Comparison of ENCODE assay signal across 17 cellular contexts in the genomic region with DNA sequence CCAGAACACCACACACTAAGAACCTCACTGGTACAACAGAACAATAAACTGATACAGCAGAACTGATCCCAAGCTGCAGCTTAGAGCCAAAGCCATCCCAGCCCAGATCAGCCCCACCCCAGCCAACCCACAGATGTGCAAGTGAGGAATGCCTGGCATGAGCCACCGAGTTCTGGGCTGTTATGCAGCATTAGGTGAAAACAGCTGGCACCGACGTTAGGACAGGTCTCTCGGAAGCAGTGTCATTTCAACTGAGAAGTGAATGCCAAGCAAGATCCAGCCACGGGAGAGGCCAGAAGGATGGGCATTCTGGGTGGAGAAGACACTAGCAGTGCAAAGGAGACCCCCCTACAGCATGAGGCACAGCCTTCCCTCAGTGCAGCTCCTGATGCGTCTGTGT.
"Had no signal": no experiment of that assay in that cellular context is flagged by ENCODE, and none has a peak within 500 bp of the region (broad histone marks: within the 10 kb centered on the region; RNA-seq: fewer than 3 reads in every experiment).

No MANE protein-coding gene starts in this region.

- DNase-seq: activated CD4-positive, alpha-beta memory T cell treated with anti-CD3 and anti-CD28 coated beads for 36 hours; activated CD4-positive, alpha-beta T cell treated with anti-CD3 and anti-CD28 coated beads for 4 hours; activated naive CD4-positive, alpha-beta T cell; activated naive CD8-positive, alpha-beta T cell treated with anti-CD3 and anti-CD28 coated beads for 36 hours; activated T-cell treated with anti-CD3 and anti-CD28 coated beads for 4 hours; endodermal cell; foreskin keratinocyte; immature natural killer cell; mesenchymal stem cell; naive thymus-derived CD8-positive, alpha-beta T cell; stimulated activated CD4-positive, alpha-beta T cell treated with anti-CD3 and anti-CD28 coated beads, Interleukin-12 subunit alpha, Interleukin-12 subunit beta, amount 100 ng/mL, for 4 hours; stimulated activated CD4-positive, alpha-beta T cell treated with anti-CD3 and anti-CD28 coated beads, Interleukin-1b, Interleukin-23, amount 100 ng/mL, for 48 hours; stimulated activated CD8-positive, alpha-beta memory T cell treated with anti-CD3 and anti-CD28 coated beads, Interleukin-4, amount 100 ng/mL, for 48 hours; stimulated activated naive CD4-positive, alpha-beta T cell; transverse colon had no signal

- H3K4me1 Mint-ChIP-seq: immature natural killer cell had no signal

- H3K27me3 Mint-ChIP-seq: activated CD4-positive, alpha-beta memory T cell treated with anti-CD3 and anti-CD28 coated beads for 36 hours; activated naive CD8-positive, alpha-beta T cell treated with anti-CD3 and anti-CD28 coated beads for 36 hours; naive thymus-derived CD8-positive, alpha-beta T cell had no signal

- ATAC-seq: foreskin keratinocyte; naive thymus-derived CD8-positive, alpha-beta T cell had no signal

- H3K27ac Mint-ChIP-seq: activated CD4-positive, alpha-beta memory T cell treated with anti-CD3 and anti-CD28 coated beads for 36 hours; activated naive CD8-positive, alpha-beta T cell treated with anti-CD3 and anti-CD28 coated beads for 36 hours; endodermal cell; T-helper 1 cell treated with Interleukin-12 subunit alpha and Interleukin-12 subunit beta and Interleukin-4 antibody, amounts not matched to agents 30 μg/mL and 1 μg/mL, for 36 hours had no signal

- H3K36me3 Mint-ChIP-seq: activated CD4-positive, alpha-beta memory T cell treated with anti-CD3 and anti-CD28 coated beads for 36 hours; immature natural killer cell had no signal

- H3K4me3 Mint-ChIP-seq: activated CD4-positive, alpha-beta memory T cell treated with anti-CD3 and anti-CD28 coated beads for 36 hours; activated naive CD8-positive, alpha-beta T cell treated with anti-CD3 and anti-CD28 coated beads for 36 hours; endodermal cell; immature natural killer cell; naive thymus-derived CD8-positive, alpha-beta T cell; T-helper 1 cell treated with Interleukin-12 subunit alpha and Interleukin-12 subunit beta and Interleukin-4 antibody, amounts not matched to agents 30 μg/mL and 1 μg/mL, for 36 hours had no signal

- H3K9me3 ChIP-seq: transverse colon, vagina had no signal
